Comparison of ENCODE assay signal across 1 cellular context in genomic region chr10:124389613-124390361, GRCh38.
TF ChIP-seq lines count a peak whose summit lies in the region.

No MANE protein-coding gene starts in this region.

TF ChIP-seq in WTC11, 78 proteins besides CTCF, POLR2A, EP300 and RAD21 (continued from another document):
- TF ChIP-seq ATF6 (CRISPR knock-in tag; IDR thresholded peaks at IDR 0.05) (no peak), ZNF396 (CRISPR knock-in tag; IDR thresholded peaks at IDR 0.05; ENCODE audit: borderline replicate concordance) (no peak), ZBTB21 (CRISPR knock-in tag; IDR thresholded peaks at IDR 0.05; ENCODE audit: borderline replicate concordance) (no peak), GABPB1 (CRISPR knock-in tag; IDR thresholded peaks at IDR 0.05) (no peak), SP1 (CRISPR knock-in tag; conservative IDR thresholded peaks at IDR 0.05) (no peak), NFYB (CRISPR knock-in tag; conservative IDR thresholded peaks at IDR 0.05; ENCODE audit: low read depth) (no peak)
- TF ChIP-seq, protein P1, sequence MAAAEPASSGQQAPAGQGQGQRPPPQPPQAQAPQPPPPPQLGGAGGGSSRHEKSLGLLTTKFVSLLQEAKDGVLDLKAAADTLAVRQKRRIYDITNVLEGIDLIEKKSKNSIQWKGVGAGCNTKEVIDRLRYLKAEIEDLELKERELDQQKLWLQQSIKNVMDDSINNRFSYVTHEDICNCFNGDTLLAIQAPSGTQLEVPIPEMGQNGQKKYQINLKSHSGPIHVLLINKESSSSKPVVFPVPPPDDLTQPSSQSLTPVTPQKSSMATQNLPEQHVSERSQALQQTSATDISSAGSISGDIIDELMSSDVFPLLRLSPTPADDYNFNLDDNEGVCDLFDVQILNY (CRISPR knock-in tag; IDR thresholded peaks at IDR 0.05): no peak
- TF ChIP-seq, protein P2, sequence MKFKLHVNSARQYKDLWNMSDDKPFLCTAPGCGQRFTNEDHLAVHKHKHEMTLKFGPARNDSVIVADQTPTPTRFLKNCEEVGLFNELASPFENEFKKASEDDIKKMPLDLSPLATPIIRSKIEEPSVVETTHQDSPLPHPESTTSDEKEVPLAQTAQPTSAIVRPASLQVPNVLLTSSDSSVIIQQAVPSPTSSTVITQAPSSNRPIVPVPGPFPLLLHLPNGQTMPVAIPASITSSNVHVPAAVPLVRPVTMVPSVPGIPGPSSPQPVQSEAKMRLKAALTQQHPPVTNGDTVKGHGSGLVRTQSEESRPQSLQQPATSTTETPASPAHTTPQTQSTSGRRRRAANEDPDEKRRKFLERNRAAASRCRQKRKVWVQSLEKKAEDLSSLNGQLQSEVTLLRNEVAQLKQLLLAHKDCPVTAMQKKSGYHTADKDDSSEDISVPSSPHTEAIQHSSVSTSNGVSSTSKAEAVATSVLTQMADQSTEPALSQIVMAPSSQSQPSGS (CRISPR knock-in tag; IDR thresholded peaks at IDR 0.05; ENCODE audit: borderline replicate concordance, low read depth): no peak
